33 cellular contexts compared by ENCODE assay signal in the genomic region with DNA sequence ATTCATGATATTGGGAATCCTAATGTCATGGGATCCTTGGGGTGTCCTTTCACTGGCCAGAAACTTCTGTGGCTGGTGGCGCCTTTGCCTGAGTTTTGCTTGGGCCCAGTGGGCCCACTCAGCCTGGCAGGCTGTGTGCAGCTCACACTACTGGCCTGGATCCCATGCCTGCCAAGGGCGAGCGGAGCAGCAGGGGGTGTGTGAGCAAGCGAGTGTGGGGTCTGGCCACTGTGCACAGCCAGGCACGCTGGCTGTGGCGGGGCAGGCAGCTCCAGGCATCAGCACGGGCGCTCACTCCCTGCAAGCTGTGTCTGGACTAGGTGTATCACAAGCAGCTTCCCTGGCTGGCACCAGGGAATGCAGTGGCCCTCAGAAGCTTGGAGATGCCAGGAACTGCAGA.
"Had no signal": no experiment of that assay in that cellular context is flagged by ENCODE, and none has a peak within 500 bp of the region (broad histone marks: within the 10 kb centered on the region; RNA-seq: fewer than 3 reads in every experiment).

No MANE protein-coding gene starts in this region.

- FAIRE-seq: astrocyte, endometrium, endothelial cell of umbilical vein had no signal

- H3K27me3 ChIP-seq: cardiac muscle cell, colonic mucosa, esophagus squamous epithelium, gastroesophageal sphincter had no signal

- H3K9me3 ChIP-seq: colonic mucosa, esophagus squamous epithelium, gastroesophageal sphincter had no signal

- ATAC-seq: activated CD4-positive, CD25-positive, alpha-beta regulatory T cell treated with anti-CD3 and anti-CD28 coated beads, Interleukin-2, amount 50 U/mL, for 24 hours; activated CD8-positive, alpha-beta T cell treated with anti-CD3 and anti-CD28 coated beads for 36 hours; activated T-cell treated with anti-CD3 and anti-CD28 coated beads, Interleukin-2, amount 50 U/mL, for 4 hours; activated T-helper 17 cell treated with anti-CD3 and anti-CD28 coated beads, Interleukin-2, amount 50 U/mL, for 72 hours; gastroesophageal sphincter; T-helper 17 cell had no signal

- H3K27ac ChIP-seq: cardiac muscle cell, colonic mucosa, epithelial cell of prostate, esophagus squamous epithelium, gastroesophageal sphincter, WERI-Rb-1 had no signal

- H3K4me3 Mint-ChIP-seq: activated B cell treated with CpG ODN at 0.5 μM for 24 hours; activated CD8-positive, alpha-beta T cell treated with anti-CD3 and anti-CD28 coated beads for 36 hours; activated naive CD8-positive, alpha-beta T cell; activated T-cell treated with anti-CD3 and anti-CD28 coated beads, Interleukin-2, amount 50 U/mL, for 4 hours; activated T-helper 17 cell treated with anti-CD3 and anti-CD28 coated beads, Interleukin-2, amount 50 U/mL, for 72 hours; T-helper 17 cell; T-helper 2 cell treated with Interferon-gamma antibody and Interleukin-4, amounts not matched to agents 5 μg/mL and 100 μg/mL, for 36 hours had no signal

- H3K36me3 ChIP-seq: cardiac muscle cell, colonic mucosa had no signal

- H3K9me3 Mint-ChIP-seq: activated T-cell treated with anti-CD3 and anti-CD28 coated beads, Interleukin-2, amount 50 U/mL, for 4 hours; activated T-helper 17 cell treated with anti-CD3 and anti-CD28 coated beads, Interleukin-2, amount 50 U/mL, for 72 hours had no signal

- H3K4me1 ChIP-seq: colonic mucosa had no signal

- H3K4me3 ChIP-seq: cardiac muscle cell, colonic mucosa, esophagus squamous epithelium, gastroesophageal sphincter had no signal

- DNase-seq: activated B cell treated with CpG ODN at 0.5 μM for 24 hours; activated CD4-positive, alpha-beta T cell treated with anti-CD3 and anti-CD28 coated beads for 48 hours; activated CD4-positive, alpha-beta T cell treated with anti-CD3 and anti-CD28 coated beads, Interleukin-2, amount 50 U/mL, for 1 hour; activated CD4-positive, alpha-beta T cell treated with anti-CD3 and anti-CD28 coated beads, Interleukin-2, amount 50 U/mL, for 48 hours; activated CD8-positive, alpha-beta memory T cell treated with anti-CD3 and anti-CD28 coated beads for 24 hours; activated CD8-positive, alpha-beta T cell treated with anti-CD3 and anti-CD28 coated beads for 36 hours; activated effector memory CD4-positive, alpha-beta T cell treated with Interleukin-2 at 50 U/mL for 16 hours; activated gamma-delta T cell treated with Interleukin-2 at 50 U/mL for 16 hours; activated naive CD4-positive, alpha-beta T cell treated with anti-CD3 and anti-CD28 coated beads, Interleukin-2, amount 50 U/mL, for 16 hours; activated naive CD4-positive, alpha-beta T cell treated with Interleukin-2 at 50 U/mL for 16 hours; activated T-cell treated with anti-CD3 and anti-CD28 coated beads, Interleukin-2, amount 50 U/mL, for 4 hours; amniotic stem cell; anterior cingulate cortex; central memory CD4-positive, alpha-beta T cell; cerebellar nuclear complex; colonic mucosa; effector CD8-positive, alpha-beta T cell; esophagus squamous epithelium; foreskin melanocyte; T-helper 1 cell; T1000; WERI-Rb-1 had no signal

- H3K27ac Mint-ChIP-seq: activated B cell treated with CpG ODN at 0.5 μM for 24 hours; activated CD8-positive, alpha-beta T cell treated with anti-CD3 and anti-CD28 coated beads for 36 hours; activated naive CD8-positive, alpha-beta T cell; activated T-helper 17 cell treated with anti-CD3 and anti-CD28 coated beads, Interleukin-2, amount 50 U/mL, for 72 hours; T-helper 17 cell; T-helper 2 cell treated with Interferon-gamma antibody and Interleukin-4, amounts not matched to agents 5 μg/mL and 100 μg/mL, for 36 hours had no signal
